ENCODE assay signal across 1 cellular context in the genomic region with DNA sequence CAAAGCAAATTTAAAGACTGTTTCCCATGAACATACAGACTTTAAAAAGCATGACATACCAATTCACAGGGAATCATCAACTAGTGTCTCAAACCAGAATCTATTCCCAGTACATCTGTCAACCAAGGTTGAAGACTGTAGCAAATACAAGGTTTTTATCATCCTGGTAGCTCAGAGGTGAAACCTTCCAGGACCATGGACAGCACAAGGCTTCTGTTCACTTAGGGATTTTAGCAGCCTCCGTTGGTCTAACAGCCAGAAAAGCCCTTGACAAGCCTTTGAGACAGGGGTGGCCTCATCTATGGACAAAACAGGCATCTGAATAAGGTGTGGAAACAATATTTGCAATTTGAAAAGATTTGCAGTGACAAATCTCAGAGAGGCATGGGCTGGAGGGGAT.
TF ChIP-seq lines count a peak whose summit lies in the region.

No MANE protein-coding gene starts in this region.

TF ChIP-seq in HepG2, 621 proteins besides CTCF, POLR2A, EP300 and RAD21 (continued from another document):
- TF ChIP-seq, protein P1, sequence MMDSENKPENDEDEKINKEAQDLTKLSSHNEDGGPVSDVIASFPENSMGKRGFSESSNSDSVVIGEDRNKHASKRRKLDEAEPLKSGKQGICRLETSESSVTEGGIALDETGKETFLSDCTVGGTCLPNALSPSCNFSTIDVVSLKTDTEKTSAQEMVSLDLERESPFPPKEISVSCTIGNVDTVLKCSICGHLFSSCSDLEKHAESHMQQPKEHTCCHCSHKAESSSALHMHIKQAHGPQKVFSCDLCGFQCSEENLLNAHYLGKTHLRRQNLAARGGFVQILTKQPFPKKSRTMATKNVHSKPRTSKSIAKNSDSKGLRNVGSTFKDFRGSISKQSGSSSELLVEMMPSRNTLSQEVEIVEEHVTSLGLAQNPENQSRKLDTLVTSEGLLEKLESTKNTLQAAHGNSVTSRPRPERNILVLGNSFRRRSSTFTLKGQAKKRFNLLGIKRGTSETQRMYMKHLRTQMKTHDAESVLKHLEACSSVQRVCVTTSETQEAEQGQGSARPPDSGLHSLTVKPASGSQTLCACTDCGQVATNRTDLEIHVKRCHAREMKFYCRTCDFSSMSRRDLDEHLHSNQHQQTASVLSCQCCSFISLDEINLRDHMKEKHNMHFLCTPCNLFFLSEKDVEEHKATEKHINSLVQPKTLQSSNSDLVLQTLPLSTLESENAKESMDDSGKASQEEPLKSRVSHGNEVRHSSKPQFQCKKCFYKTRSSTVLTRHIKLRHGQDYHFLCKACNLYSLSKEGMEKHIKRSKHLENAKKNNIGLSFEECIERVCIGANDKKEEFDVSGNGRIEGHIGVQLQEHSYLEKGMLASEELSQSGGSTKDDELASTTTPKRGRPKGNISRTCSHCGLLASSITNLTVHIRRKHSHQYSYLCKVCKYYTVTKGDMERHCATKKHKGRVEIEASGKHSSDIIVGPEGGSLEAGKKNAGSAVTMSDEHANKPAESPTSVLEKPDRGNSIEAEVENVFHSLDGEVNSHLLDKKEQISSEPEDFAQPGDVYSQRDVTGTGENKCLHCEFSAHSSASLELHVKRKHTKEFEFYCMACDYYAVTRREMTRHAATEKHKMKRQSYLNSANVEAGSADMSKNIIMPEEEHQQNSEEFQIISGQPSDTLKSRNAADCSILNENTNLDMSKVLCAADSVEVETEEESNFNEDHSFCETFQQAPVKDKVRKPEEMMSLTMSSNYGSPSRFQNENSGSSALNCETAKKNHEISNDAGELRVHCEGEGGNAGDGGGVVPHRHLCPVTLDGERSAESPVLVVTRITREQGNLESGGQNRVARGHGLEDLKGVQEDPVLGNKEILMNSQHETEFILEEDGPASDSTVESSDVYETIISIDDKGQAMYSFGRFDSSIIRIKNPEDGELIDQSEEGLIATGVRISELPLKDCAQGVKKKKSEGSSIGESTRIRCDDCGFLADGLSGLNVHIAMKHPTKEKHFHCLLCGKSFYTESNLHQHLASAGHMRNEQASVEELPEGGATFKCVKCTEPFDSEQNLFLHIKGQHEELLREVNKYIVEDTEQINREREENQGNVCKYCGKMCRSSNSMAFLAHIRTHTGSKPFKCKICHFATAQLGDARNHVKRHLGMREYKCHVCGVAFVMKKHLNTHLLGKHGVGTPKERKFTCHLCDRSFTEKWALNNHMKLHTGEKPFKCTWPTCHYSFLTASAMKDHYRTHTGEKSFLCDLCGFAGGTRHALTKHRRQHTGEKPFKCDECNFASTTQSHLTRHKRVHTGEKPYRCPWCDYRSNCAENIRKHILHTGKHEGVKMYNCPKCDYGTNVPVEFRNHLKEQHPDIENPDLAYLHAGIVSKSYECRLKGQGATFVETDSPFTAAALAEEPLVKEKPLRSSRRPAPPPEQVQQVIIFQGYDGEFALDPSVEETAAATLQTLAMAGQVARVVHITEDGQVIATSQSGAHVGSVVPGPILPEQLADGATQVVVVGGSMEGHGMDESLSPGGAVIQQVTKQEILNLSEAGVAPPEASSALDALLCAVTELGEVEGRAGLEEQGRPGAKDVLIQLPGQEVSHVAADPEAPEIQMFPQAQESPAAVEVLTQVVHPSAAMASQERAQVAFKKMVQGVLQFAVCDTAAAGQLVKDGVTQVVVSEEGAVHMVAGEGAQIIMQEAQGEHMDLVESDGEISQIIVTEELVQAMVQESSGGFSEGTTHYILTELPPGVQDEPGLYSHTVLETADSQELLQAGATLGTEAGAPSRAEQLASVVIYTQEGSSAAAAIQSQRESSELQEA (CRISPR knock-in tag; IDR thresholded peaks at IDR 0.05; ENCODE audit: not compliant biosample characterization), result no peak
